ENCODE assay signal across 8 cellular contexts in the genomic region with DNA sequence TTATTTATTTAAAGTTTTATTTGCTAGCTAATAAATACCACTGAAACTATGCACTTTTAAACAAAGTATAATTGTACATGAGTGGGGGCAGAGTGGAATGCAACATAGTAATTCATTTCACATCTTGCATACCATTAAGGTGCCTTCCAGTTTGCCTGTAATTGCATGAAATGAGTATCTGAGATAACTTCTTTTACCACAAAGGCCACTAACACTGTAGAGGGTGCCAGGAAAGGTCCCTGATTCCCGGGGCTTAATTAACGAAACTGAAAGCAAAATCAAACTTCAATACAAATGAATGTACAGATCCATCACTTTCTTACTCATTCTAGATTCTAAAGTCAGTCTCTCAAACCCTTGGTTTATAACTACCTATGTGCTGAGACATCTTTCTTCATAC. TPM values are rescaled to one million over a fixed set of nuclear protein-coding genes. Genes with fewer than 3 reads are reported as not detected.
DNase-seq lines count a peak whose midpoint lies in the region; FAIRE-seq and TF ChIP-seq lines count a peak whose summit lies in the region.

No MANE protein-coding gene starts in this region.

- peak overlapping the region; percentile 43 to 51 for H3K4me3 ChIP-seq in kidney (ENCODE audit: low read length in 2 of 2)
- peak overlapping the region; percentile 76 to 93 for H3K4me3 ChIP-seq in vagina

- FAIRE-seq in kidney (lab: Jason Lieb, UNC) (no peak), HTR-8/SVneo (lab: Jason Lieb, UNC) (no peak)

- intact Hi-C loops in kidney (cut with DNase I) (no loop called here), vagina (cut with DNase I) (loop anchor here (10.0 kb wide), 1 partner anchor 136 kb away; a partner anchor contains a TSS)

- H3K27me3 ChIP-seq in vagina: no peaks in the 10 kb centered on the region

- TF ChIP-seq CTCF in GM20000 (IDR thresholded peaks at IDR 0.05; ENCODE audit: extremely low read depth, missing control alignments): no peak
- TF ChIP-seq CTCF in kidney (IDR thresholded peaks at IDR 0.05; ENCODE audit: borderline replicate concordance, extremely low read depth, insufficient read depth): no peak
- no peak for TF ChIP-seq CTCF in vagina (IDR thresholded peaks at IDR 0.05)

- H3K9ac ChIP-seq in kidney (ENCODE audit: low read length in 2 of 2): peak overlapping the region in 1 of 2 donors; percentile 35

- peak; percentile 54 for DNase-seq in ELR (ENCODE audit: low read depth)
- DNase-seq in GM20000 (ENCODE audit: low spot score): peak; percentile 55
- peak; percentile 31 for DNase-seq in HT-29 (ENCODE audit: low spot score)
- peak; percentile 16 to 19 for DNase-seq in activated CD4-positive, alpha-beta T cell treated with anti-CD3 and anti-CD28 coated beads, Interleukin-2, amount 50 U/mL, for 4 hours
- no peak for DNase-seq in kidney
- DNase-seq in vagina (ENCODE audit: extremely low spot score in 2 of 2): no peak
- DNase-seq in HTR-8/SVneo (ENCODE audit: insufficient read length, low spot score): no peak
- DNase-seq in inferior parietal cortex (ENCODE audit: extremely low spot score): no peak

- no peaks in the 10 kb centered on the region for H3K36me3 ChIP-seq in kidney (ENCODE audit: control insufficient read depth in 1 of 2, insufficient read depth in 2 of 2, low read length in 2 of 2)
- H3K36me3 ChIP-seq in vagina: no peaks in the 10 kb centered on the region

- H3K27ac ChIP-seq in kidney (ENCODE audit: low read depth in 2 of 2, low read length in 2 of 2) (no peak overlapping the region), vagina (peak overlapping the region; percentile 95)

- H3K9me3 ChIP-seq in kidney (ENCODE audit: control insufficient read depth in 1 of 2, low read length in 2 of 2) (no peaks in the 10 kb centered on the region), vagina (no peaks in the 10 kb centered on the region)

- TF ChIP-seq POLR2A in vagina (IDR thresholded peaks at IDR 0.05): no peak

- H3K4me1 ChIP-seq in kidney (ENCODE audit: control insufficient read depth in 1 of 2, insufficient read depth in 1 of 2, low read depth in 1 of 2, low read length in 2 of 2) (peaks cover 0 to 2% of the 10 kb centered on the region in 2 donors), vagina (peaks cover 61% of the 10 kb centered on the region)

RNA-seq across cellular contexts. Expression of a gene that starts 2.1 kb away (rescaled TPM):
- 39.0 and 44.1 TPM in 2 replicates for total RNA-seq in HT-29 (2014; rRNA removed; shearing (Covaris generic))
- total RNA-seq in kidney (104 TPM), vagina (51.3 TPM)
- polyA plus RNA-seq in kidney (ENCODE audit: insufficient read depth, low read depth, low replicate concordance): 61.7 TPM

Comparison
In these comparisons a context has a peak if more than half of its experiments do, and no peak if none do; other contexts are left out.
1. DNase-seq: peak in ELR (single experiment), GM20000 (single experiment), HT-29 (single experiment) and activated CD4-positive, alpha-beta T cell treated with anti-CD3 and anti-CD28 coated beads, Interleukin-2, amount 50 U/mL, for 4 hours (2 of 2); none in kidney (single experiment), vagina (0 of 2), HTR-8/SVneo (single experiment) and inferior parietal cortex (single experiment).